Comparison of ENCODE assay signal across 23 cellular contexts in the genomic region with DNA sequence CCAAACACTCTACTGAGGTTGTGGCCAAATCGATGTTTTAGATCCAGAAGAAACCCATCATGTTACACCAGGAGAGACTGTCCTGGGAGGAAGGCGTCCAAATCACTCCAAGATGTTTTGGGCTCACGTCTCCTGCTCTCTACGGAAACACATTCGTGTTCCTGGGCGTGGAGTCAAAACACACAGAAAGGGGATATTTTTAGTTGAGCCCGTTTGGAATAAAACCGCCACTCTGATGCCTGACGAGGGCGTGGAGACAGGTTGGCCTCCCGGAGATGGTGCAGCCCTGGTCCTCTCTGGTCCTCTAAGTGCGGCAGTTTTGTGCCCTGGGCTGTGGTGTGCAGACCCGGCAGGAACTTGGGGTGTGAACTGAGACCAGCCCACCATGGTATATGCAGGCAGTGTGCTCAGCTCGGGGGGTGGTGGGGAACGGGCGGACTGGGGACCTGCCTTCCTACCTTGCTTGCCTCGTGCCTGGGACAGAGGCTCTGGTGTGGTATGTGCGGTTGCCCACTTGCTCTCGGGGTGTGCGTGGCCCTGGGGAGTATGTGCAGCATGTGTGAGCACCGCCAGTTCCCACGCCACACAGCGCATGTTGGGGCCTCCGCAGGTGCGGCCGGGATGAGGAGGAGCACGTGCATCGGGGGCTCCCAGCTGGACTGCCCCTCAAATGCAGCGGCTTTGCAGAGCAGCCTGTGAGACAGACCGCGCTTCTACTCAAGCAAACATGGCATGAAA.
"Had no signal": no experiment of that assay in that cellular context is flagged by ENCODE, and none has a peak within 500 bp of the region (broad histone marks: within the 10 kb centered on the region; RNA-seq: fewer than 3 reads in every experiment).

No MANE protein-coding gene starts in this region.

- H3K4me2 ChIP-seq: neural progenitor cell, SK-N-SH had no signal

- DNase-seq: activated CD4-positive, alpha-beta T cell treated with anti-CD3 and anti-CD28 coated beads for 4 hours; activated CD4-positive, alpha-beta T cell treated with anti-CD3 and anti-CD28 coated beads, Interleukin-2, amount 50 U/mL, for 4 hours; activated effector memory CD4-positive, alpha-beta T cell treated with Interleukin-2 at 50 U/mL for 16 hours; activated naive CD4-positive, alpha-beta T cell treated with Interleukin-2 at 50 U/mL for 16 hours; activated naive CD8-positive, alpha-beta T cell treated with anti-CD3 and anti-CD28 coated beads for 36 hours; activated T-cell treated with anti-CD3 and anti-CD28 coated beads for 4 hours; colonic mucosa; effector memory CD8-positive, alpha-beta T cell; erythroblast; gastrocnemius medialis; glutamatergic neuron; islet precursor cell; naive thymus-derived CD8-positive, alpha-beta T cell; stimulated activated CD4-positive, alpha-beta T cell treated with anti-CD3 and anti-CD28 coated beads, Interleukin-4, amount 100 ng/mL, for 1 hour; stimulated activated naive CD8-positive, alpha-beta T cell treated with anti-CD3 and anti-CD28 coated beads, Interleukin-15, Interleukin-2, amounts not matched to agents 100 U/mL and 50 U/mL, for 24 hours; SW 1271; T-helper 9 cell; thyroid gland had no signal

- H3K4me3 ChIP-seq: adrenal gland, colonic mucosa, gastrocnemius medialis, neural progenitor cell, thyroid gland had no signal

- H3K9me3 ChIP-seq: adrenal gland, colonic mucosa, gastrocnemius medialis, SK-N-SH, thyroid gland had no signal

- H3K4me1 ChIP-seq: adrenal gland, colonic mucosa, gastrocnemius medialis, neural progenitor cell had no signal

- H3K9ac ChIP-seq: neural progenitor cell, SK-N-SH had no signal

- H3K27me3 ChIP-seq: colonic mucosa, neural progenitor cell, thyroid gland had no signal

- H3K27ac ChIP-seq: adrenal gland, colonic mucosa, gastrocnemius medialis, neural progenitor cell, thyroid gland, VCaP had no signal

- H3K36me3 ChIP-seq: adrenal gland, colonic mucosa, gastrocnemius medialis, neural progenitor cell, thyroid gland had no signal

- ATAC-seq: effector memory CD8-positive, alpha-beta T cell; gastrocnemius medialis; naive thymus-derived CD8-positive, alpha-beta T cell; right cardiac atrium; stimulated activated naive CD8-positive, alpha-beta T cell treated with anti-CD3 and anti-CD28 coated beads, Interleukin-15, Interleukin-2, amounts not matched to agents 100 U/mL and 50 U/mL, for 24 hours had no signal
